In the genomic region with DNA sequence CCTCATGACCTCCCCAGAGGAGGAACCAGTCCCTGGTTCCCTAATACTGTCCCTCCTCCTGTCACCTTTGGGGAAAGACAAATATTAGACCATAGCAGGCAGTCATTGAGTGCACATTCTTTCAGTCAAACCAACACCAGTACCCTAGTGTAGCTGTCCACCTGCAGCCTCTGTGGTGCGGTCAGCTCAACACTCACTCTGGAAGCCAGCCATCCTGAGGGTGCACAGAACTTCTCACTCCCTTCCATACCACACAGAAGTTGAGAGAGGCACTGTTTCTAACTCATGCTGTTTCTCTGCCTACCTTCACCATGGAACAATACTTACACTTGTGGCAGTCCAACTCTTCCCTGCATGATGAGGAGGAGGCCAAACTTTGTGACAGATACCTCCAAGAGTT, we compare ENCODE assay signal across 2 cellular contexts.
TF ChIP-seq lines count a peak whose summit lies in the region.

No MANE protein-coding gene starts in this region.

TF ChIP-seq in IMR-90, 13 proteins besides CTCF, POLR2A, EP300 and RAD21:
- no peak for TF ChIP-seq SMC3 (IDR thresholded peaks at IDR 0.05; ENCODE audit: low read depth, low read length)
- TF ChIP-seq CEBPB (IDR thresholded peaks at IDR 0.05; ENCODE audit: low read depth, low read length) = no peak
- TF ChIP-seq NFE2L2 (IDR thresholded peaks at IDR 0.05; ENCODE audit: low read depth, low read length) = no peak
- TF ChIP-seq RFX5 (IDR thresholded peaks at IDR 0.05; ENCODE audit: low read depth, low read length) = no peak
- TF ChIP-seq BHLHE40 (IDR thresholded peaks at IDR 0.05; ENCODE audit: low read depth, low read length) = no peak
- TF ChIP-seq, protein P1, sequence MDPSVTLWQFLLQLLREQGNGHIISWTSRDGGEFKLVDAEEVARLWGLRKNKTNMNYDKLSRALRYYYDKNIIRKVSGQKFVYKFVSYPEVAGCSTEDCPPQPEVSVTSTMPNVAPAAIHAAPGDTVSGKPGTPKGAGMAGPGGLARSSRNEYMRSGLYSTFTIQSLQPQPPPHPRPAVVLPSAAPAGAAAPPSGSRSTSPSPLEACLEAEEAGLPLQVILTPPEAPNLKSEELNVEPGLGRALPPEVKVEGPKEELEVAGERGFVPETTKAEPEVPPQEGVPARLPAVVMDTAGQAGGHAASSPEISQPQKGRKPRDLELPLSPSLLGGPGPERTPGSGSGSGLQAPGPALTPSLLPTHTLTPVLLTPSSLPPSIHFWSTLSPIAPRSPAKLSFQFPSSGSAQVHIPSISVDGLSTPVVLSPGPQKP (IDR thresholded peaks at IDR 0.05; ENCODE audit: borderline replicate concordance, low read depth, low read length) = no peak
- TF ChIP-seq FOS (IDR thresholded peaks at IDR 0.05; ENCODE audit: low read depth, low read length) = no peak
- TF ChIP-seq RCOR1 (IDR thresholded peaks at IDR 0.05; ENCODE audit: insufficient replicate concordance, low read length) = no peak
- no peak for TF ChIP-seq MAFK (IDR thresholded peaks at IDR 0.05; ENCODE audit: low read depth, low read length)
- TF ChIP-seq MXI1 (IDR thresholded peaks at IDR 0.05; ENCODE audit: borderline replicate concordance, low read depth, low read length) = no peak
- TF ChIP-seq, protein P2, sequence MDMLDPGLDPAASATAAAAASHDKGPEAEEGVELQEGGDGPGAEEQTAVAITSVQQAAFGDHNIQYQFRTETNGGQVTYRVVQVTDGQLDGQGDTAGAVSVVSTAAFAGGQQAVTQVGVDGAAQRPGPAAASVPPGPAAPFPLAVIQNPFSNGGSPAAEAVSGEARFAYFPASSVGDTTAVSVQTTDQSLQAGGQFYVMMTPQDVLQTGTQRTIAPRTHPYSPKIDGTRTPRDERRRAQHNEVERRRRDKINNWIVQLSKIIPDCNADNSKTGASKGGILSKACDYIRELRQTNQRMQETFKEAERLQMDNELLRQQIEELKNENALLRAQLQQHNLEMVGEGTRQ (IDR thresholded peaks at IDR 0.05; ENCODE audit: low read depth, low read length) = no peak
- TF ChIP-seq CHD1 (IDR thresholded peaks at IDR 0.05; ENCODE audit: low read depth, low read length) = no peak
- TF ChIP-seq MAZ (IDR thresholded peaks at IDR 0.05; ENCODE audit: borderline replicate concordance, low read depth, low read length) = no peak

TF ChIP-seq in K562, 482 proteins besides CTCF, POLR2A, EP300 and RAD21:
- no peak for TF ChIP-seq MCM2 (IDR thresholded peaks at IDR 0.05; ENCODE audit: low read depth)
